9 cellular contexts compared by ENCODE assay signal in the genomic region with DNA sequence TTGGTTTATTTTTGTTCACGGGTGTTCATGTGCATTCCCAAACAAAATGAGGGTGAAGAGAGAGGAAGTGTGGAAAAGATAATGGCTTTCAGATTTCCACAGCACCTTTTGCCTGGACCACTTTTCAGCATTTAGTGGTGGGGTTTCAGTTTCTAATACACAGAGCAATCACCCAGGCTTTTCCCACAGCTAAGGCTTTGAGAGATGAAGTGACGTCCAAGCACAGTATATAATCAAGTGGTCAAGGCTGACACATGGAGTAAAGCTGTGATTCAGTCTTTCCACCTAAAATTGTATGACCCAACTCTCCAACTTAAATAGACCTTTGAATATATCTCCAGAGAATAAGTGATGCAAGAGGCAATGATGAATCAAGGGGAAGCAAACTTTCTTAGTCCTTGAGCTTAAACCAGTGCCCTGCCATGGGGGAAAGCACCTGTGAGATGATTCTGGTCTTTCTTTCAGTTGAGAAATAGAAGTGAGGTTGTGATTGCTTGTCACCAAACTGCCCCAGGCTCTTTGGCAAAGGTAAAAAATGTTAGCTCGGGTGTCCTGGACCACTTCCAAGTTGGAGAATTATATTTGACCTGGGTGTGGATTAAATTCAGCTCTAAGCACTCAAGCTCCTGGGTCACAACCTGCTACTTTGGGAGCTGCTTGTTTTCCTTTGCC. TPM values are rescaled to one million over a fixed set of nuclear protein-coding genes. Genes with fewer than 3 reads are reported as not detected.
DNase-seq lines count a peak whose midpoint lies in the region; ATAC-seq and TF ChIP-seq lines count a peak whose summit lies in the region.
"Had no signal": no experiment of that assay in that cellular context is flagged by ENCODE, and none has a peak within 500 bp of the region (broad histone marks: within the 10 kb centered on the region; RNA-seq: fewer than 3 reads in every experiment).

No MANE protein-coding gene starts in this region.

- H3K27ac ChIP-seq in 22Rv1 (peak overlapping the region; percentile 96), esophagus squamous epithelium (peak overlapping the region in 3 of 4 donors; percentile 89 to 95 (median 94))

- H3K4me1 ChIP-seq in esophagus squamous epithelium = peaks cover 7 to 58% (median 8%) of the 10 kb centered on the region in 3 donors

- TF ChIP-seq POLR2A in esophagus squamous epithelium (IDR thresholded peaks at IDR 0.05) = no peak

- intact Hi-C loops in esophagus squamous epithelium (cut with DNase I) = no loop called here

- in situ Hi-C loops in GM13977 (cut with MboI; ENCODE audit: low pct_unique_long_range_greater_than_20kb, low sequenced_read_pairs, unreplicated experiment) = no loop called here

- WGBS in esophagus squamous epithelium, 2 donors = 18 to 20% methylated on average over 3 of the region's 3 CpGs

- no peak overlapping the region for H3K4me3 ChIP-seq in esophagus squamous epithelium

- DNase-seq in GM13977 (ENCODE audit: low spot score) = peak; percentile 54
- peak; percentile 50 for DNase-seq in NCI-H524 treated with DMSO at 0.1 percent for 48 hours (lab: John Stamatoyannopoulos, UW)
- DNase-seq in esophagus squamous epithelium (lab: John Stamatoyannopoulos, UW) = no peak
- no peak for DNase-seq in NK-92 treated with Interleukin-12 subunit alpha and Interleukin-12 subunit beta, amount 100 ng/mL, for 24 hours (lab: John Stamatoyannopoulos, UW)
- DNase-seq: NCI-H526 treated with DMSO at 0.1 percent for 48 hours had no signal

- ATAC-seq in HG02623 (IDR thresholded peaks at IDR 0.05; ENCODE audit: unreplicated experiment) = no peak
- no peak for ATAC-seq in HG03565 (IDR thresholded peaks at IDR 0.05; ENCODE audit: unreplicated experiment)
- no peak for ATAC-seq in GM21576 (IDR thresholded peaks at IDR 0.05; ENCODE audit: unreplicated experiment)

- no peak for TF ChIP-seq CTCF in 22Rv1 (IDR thresholded peaks at IDR 0.05)
- no peak for TF ChIP-seq CTCF in GM13977 (IDR thresholded peaks at IDR 0.05; ENCODE audit: extremely low read depth, insufficient read depth, missing control alignments)
- no peak for TF ChIP-seq CTCF in esophagus squamous epithelium (IDR thresholded peaks at IDR 0.05)

- H3K9me3 ChIP-seq in esophagus squamous epithelium = no peaks in the 10 kb centered on the region

- H3K36me3 ChIP-seq in esophagus squamous epithelium = no peaks in the 10 kb centered on the region

- H3K27me3 ChIP-seq in esophagus squamous epithelium = peaks cover 0 to 32% (median 0%) of the 10 kb centered on the region in 4 donors

RNA-seq across cellular contexts. Expression of a gene that starts 2.4 kb away (rescaled TPM):
- total RNA-seq in esophagus squamous epithelium = 1 to 10 TPM; 3.0 to 7.6 (median 6.2) TPM

RNA-seq across cellular contexts. Expression of a gene that starts 40.1 kb away (rescaled TPM):
- total RNA-seq in esophagus squamous epithelium = 10 to 100 TPM in 1 of 4 donors, 1 to 10 TPM in 3; 1.4 to 10.7 (median 5.0) TPM

RNA-seq across cellular contexts. Expression of a gene that starts 41.5 kb away (rescaled TPM):
- not detected for total RNA-seq in esophagus squamous epithelium

Comparison
In these comparisons a context has a peak if more than half of its experiments do, and no peak if none do; other contexts are left out.
1. DNase-seq: peak in GM13977 (single experiment) and NCI-H524 treated with DMSO at 0.1 percent for 48 hours (single experiment); none in esophagus squamous epithelium (single experiment) and NK-92 treated with Interleukin-12 subunit alpha and Interleukin-12 subunit beta, amount 100 ng/mL, for 24 hours (single experiment).